ENCODE assay signal across 9 cellular contexts in the genomic region with DNA sequence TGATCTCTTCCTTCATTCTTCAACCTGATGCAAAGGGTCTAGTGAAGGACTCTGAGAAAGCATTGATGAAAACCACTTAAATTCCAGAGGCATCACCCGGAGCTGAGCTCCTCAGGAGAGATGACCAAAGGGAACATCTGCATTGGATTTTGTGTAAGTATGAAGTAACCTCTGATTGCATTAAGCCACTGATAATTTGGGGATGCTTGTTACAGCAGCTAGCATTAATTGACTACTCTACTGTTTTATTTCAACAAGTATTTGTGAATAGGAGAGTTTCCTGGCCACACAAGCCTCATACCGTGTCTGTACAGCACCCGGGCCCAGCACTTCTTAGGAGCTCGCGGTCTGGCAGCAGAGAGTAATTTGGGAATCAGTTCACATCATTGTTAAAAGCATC.
"Had no signal": no experiment of that assay in that cellular context is flagged by ENCODE, and none has a peak within 500 bp of the region (broad histone marks: within the 10 kb centered on the region; RNA-seq: fewer than 3 reads in every experiment).

No MANE protein-coding gene starts in this region.

- DNase-seq: GM23248, GOT3, H7, IMR-90, KBM-7 had no signal

- H3K27ac ChIP-seq: GM23248, HL-60, KMS-11 had no signal

- H3K4me1 ChIP-seq: HAP-1 had no signal

- H2AFZ ChIP-seq: GM23248 had no signal

- H3K4me3 ChIP-seq: GM23248, HAP-1 had no signal

- H3K36me3 ChIP-seq: HAP-1 had no signal

- H3K4me2 ChIP-seq: KMS-11 had no signal

- ATAC-seq: HCT116 had no signal

- H3K9ac ChIP-seq: GM23248, KMS-11 had no signal
